8 cellular contexts compared by ENCODE assay signal in genomic region chr11:17207317-17208256, GRCh38. TPM values are rescaled to one million over a fixed set of nuclear protein-coding genes. Genes with fewer than 3 reads are reported as not detected.
DNase-seq lines count a peak whose midpoint lies in the region; ATAC-seq, FAIRE-seq and TF ChIP-seq lines count a peak whose summit lies in the region.

Gene PIK3C2A (minus strand): TSS chr11:17207986. CDS start chr11:17169741, 38,245 bp downstream.

- peak within 1 kb of the TSS; percentile 88 to 99 for H3K4me3 Mint-ChIP-seq in activated T-cell treated with anti-CD3 and anti-CD28 coated beads, Interleukin-2, amount 50 U/mL, for 72 hours

- peaks cover 10% of the 10 kb centered on the region for H3K36me3 ChIP-seq in DOHH2 (ENCODE audit: control insufficient read depth, low read length)
- 0 out of 2 replicates have a peak, but pooled peaks cover 3% of the 10 kb centered on the region for H3K36me3 ChIP-seq in GM23248 (ENCODE audit: low read depth)
- H3K36me3 ChIP-seq in Karpas-422 (ENCODE audit: insufficient read depth, low read length), result peaks cover 11% of the 10 kb centered on the region; the same call in 1 of the 2 replicates
- peaks cover 0 to 9% (median 3%) of the 10 kb centered on the region in 4 donors for H3K36me3 ChIP-seq in esophagus muscularis mucosa
- peaks cover 0 to 4% of the 10 kb centered on the region in 2 donors for H3K36me3 ChIP-seq in muscle layer of duodenum (ENCODE audit: control insufficient read depth in 1 of 2, insufficient read depth in 2 of 2, low read length in 2 of 2)

- no peak for FAIRE-seq in RCC 7860 (lab: Jason Lieb, UNC)

- peak within 1 kb of the TSS; percentile 91 for H2AFZ ChIP-seq in GM23248
- H2AFZ ChIP-seq in Karpas-422 (ENCODE audit: low read length), result peak within 1 kb of the TSS; percentile 94

- peaks cover 36% of the 10 kb centered on the region for H3K4me1 ChIP-seq in DOHH2 (ENCODE audit: control insufficient read depth, low read length)
- H3K4me1 ChIP-seq in GM23248 (ENCODE audit: insufficient read depth), result peaks cover 27% of the 10 kb centered on the region
- H3K4me1 ChIP-seq in Karpas-422 (ENCODE audit: low read length), result peaks cover 27% of the 10 kb centered on the region
- peaks cover 18 to 40% (median 32%) of the 10 kb centered on the region in 4 donors for H3K4me1 ChIP-seq in esophagus muscularis mucosa
- peaks cover 14 to 17% of the 10 kb centered on the region in 2 donors for H3K4me1 ChIP-seq in muscle layer of duodenum (ENCODE audit: control insufficient read depth in 1 of 2, insufficient read depth in 2 of 2, low read length in 2 of 2)

- intact Hi-C loops in esophagus muscularis mucosa (cut with DNase I), result loop anchor here (5.0 kb wide), 1 partner anchor 130 kb away; the partner anchor contains the start of gene RPS13

- no peaks in the 10 kb centered on the region for H3K27me3 Mint-ChIP-seq in activated T-cell treated with anti-CD3 and anti-CD28 coated beads, Interleukin-2, amount 50 U/mL, for 72 hours (ENCODE audit: low read depth)

- H3K4me1 Mint-ChIP-seq in activated T-cell treated with anti-CD3 and anti-CD28 coated beads, Interleukin-2, amount 50 U/mL, for 72 hours (ENCODE audit: low read depth), result peaks cover 42% of the 10 kb centered on the region

- H3K27ac ChIP-seq in DOHH2 (ENCODE audit: low read depth, low read length) (peak within 1 kb of the TSS; percentile 78), GM23248 (peak within 1 kb of the TSS; percentile 80), Karpas-422 (ENCODE audit: low read length) (peak within 1 kb of the TSS; percentile 82), esophagus muscularis mucosa (replicated peaks in 1 of 4) (peak within 1 kb of the TSS; percentile 94 to 98 (median 98)), muscle layer of duodenum (ENCODE audit: low read length) (peak within 1 kb of the TSS; percentile 94)

- H3K4me2 ChIP-seq in DOHH2 (ENCODE audit: low read length) (peak within 1 kb of the TSS; percentile 98), GM23248 (ENCODE audit: unreplicated experiment) (peak within 1 kb of the TSS; percentile 89), Karpas-422 (ENCODE audit: low read depth, low read length, poor library complexity, severe bottlenecking) (peak within 1 kb of the TSS; percentile 99)

- H3K9ac ChIP-seq in GM23248 (peak within 1 kb of the TSS; percentile 87), Karpas-422 (ENCODE audit: low read length) (peak within 1 kb of the TSS; percentile 95)

- H3K9me3 ChIP-seq in DOHH2 (ENCODE audit: control insufficient read depth, insufficient read depth, low read length), result no peaks in the 10 kb centered on the region
- no peaks in the 10 kb centered on the region for H3K9me3 ChIP-seq in GM23248 (ENCODE audit: low read depth)
- no peaks in the 10 kb centered on the region for H3K9me3 ChIP-seq in Karpas-422 (ENCODE audit: low read length)
- H3K9me3 ChIP-seq in esophagus muscularis mucosa, result no peaks in the 10 kb centered on the region
- no peaks in the 10 kb centered on the region for H3K9me3 ChIP-seq in muscle layer of duodenum (ENCODE audit: control insufficient read depth in 1 of 2, low read length in 2 of 2)

- in situ Hi-C loops in GM23248 (cut with MboI), result no loop called here

- H3K9me2 ChIP-seq in DOHH2 (replicated peaks; ENCODE audit: control insufficient read depth, low read length), result no peaks in the 10 kb centered on the region
- no peaks in the 10 kb centered on the region for H3K9me2 ChIP-seq in GM23248 (ENCODE audit: insufficient read depth)
- no peaks in the 10 kb centered on the region for H3K9me2 ChIP-seq in Karpas-422 (replicated peaks; ENCODE audit: insufficient read depth, low read length)

- H3K79me2 ChIP-seq in DOHH2 (ENCODE audit: control insufficient read depth, low read length), result peaks cover 62% of the 10 kb centered on the region
- peaks cover 50% of the 10 kb centered on the region for H3K79me2 ChIP-seq in GM23248 (ENCODE audit: insufficient read depth)
- peaks cover 59% of the 10 kb centered on the region for H3K79me2 ChIP-seq in Karpas-422 (ENCODE audit: low read length)

- TF ChIP-seq POLR2A in esophagus muscularis mucosa (IDR thresholded peaks at IDR 0.05; ENCODE audit: low read depth), result peak; percentile 85

- no peak for TF ChIP-seq EP300 in esophagus muscularis mucosa (IDR thresholded peaks at IDR 0.05)

- H3K9me3 Mint-ChIP-seq in activated T-cell treated with anti-CD3 and anti-CD28 coated beads, Interleukin-2, amount 50 U/mL, for 72 hours, result no peaks in the 10 kb centered on the region

- H3K27me3 ChIP-seq in DOHH2 (ENCODE audit: control insufficient read depth, low read length) (no peaks in the 10 kb centered on the region), GM23248 (replicated peaks; ENCODE audit: insufficient read depth) (no peaks in the 10 kb centered on the region), Karpas-422 (ENCODE audit: low read length) (no peaks in the 10 kb centered on the region), esophagus muscularis mucosa (no peaks in the 10 kb centered on the region), muscle layer of duodenum (ENCODE audit: low read depth, low read length) (no peaks in the 10 kb centered on the region)

- H3F3A ChIP-seq in DOHH2 (ENCODE audit: control insufficient read depth, insufficient read depth) (peaks cover 5% of the 10 kb centered on the region), GM23248 (ENCODE audit: insufficient read depth) (peaks cover 16% of the 10 kb centered on the region)

- peak within 1 kb of the TSS; percentile 97 for H3K27ac Mint-ChIP-seq in activated T-cell treated with anti-CD3 and anti-CD28 coated beads, Interleukin-2, amount 50 U/mL, for 72 hours

- ATAC-seq in activated T-cell treated with anti-CD3 and anti-CD28 coated beads, Interleukin-2, amount 50 U/mL, for 72 hours (replicated peaks in 1 of 2), result peak; percentile 98

- TF ChIP-seq CTCF in DOHH2 (IDR thresholded peaks at IDR 0.05; ENCODE audit: low read depth, low read length, poor library complexity, severe bottlenecking) (no peak), esophagus muscularis mucosa (IDR thresholded peaks at IDR 0.05) (no peak)

- peak; percentile 98 for DNase-seq in GM23248
- DNase-seq in Karpas-422, result peak; percentile 98
- peak; percentile 70 for DNase-seq in RCC 7860 (ENCODE audit: low spot score)
- peak; percentile 97 for DNase-seq in activated T-cell treated with anti-CD3 and anti-CD28 coated beads, Interleukin-2, amount 50 U/mL, for 72 hours
- DNase-seq in esophagus muscularis mucosa (ENCODE audit: extremely low spot score), result peak; percentile 99
- peak; percentile 88 to 95 for DNase-seq in stimulated activated CD8-positive, alpha-beta memory T cell treated with anti-CD3 and anti-CD28 coated beads, Interleukin-7, amount 100 ng/mL, for 4 hours (ENCODE audit: low read depth in 2 of 2)

- 1% methylated on average over 38 to 63 of the region's 72 CpGs for WGBS in GM23248 (ENCODE audit: low coverage in 1 of 2, low lambda C conversion rate in 2 of 2, missing lambda C conversion rate in 2 of 2), 2 experiments
- 2% methylated on average over 13 of the region's 72 CpGs for WGBS in esophagus muscularis mucosa

- H3K4me3 ChIP-seq in DOHH2 (ENCODE audit: low read length) (peak within 1 kb of the TSS; percentile 91), GM23248 (peak within 1 kb of the TSS; percentile 86), Karpas-422 (ENCODE audit: low read length) (peak within 1 kb of the TSS; percentile 89), esophagus muscularis mucosa (peak within 1 kb of the TSS; percentile 70 to 98 (median 90)), muscle layer of duodenum (ENCODE audit: low read depth in 1 of 2, low read length in 2 of 2) (peak within 1 kb of the TSS; percentile 83 to 91)

- peaks cover 2 to 6% of the 10 kb centered on the region in 2 donors for H3K36me3 Mint-ChIP-seq in activated T-cell treated with anti-CD3 and anti-CD28 coated beads, Interleukin-2, amount 50 U/mL, for 72 hours (ENCODE audit: insufficient read depth in 2 of 2)

- H4K20me1 ChIP-seq in DOHH2 (ENCODE audit: control insufficient read depth, insufficient read depth, low read depth, low read length), result no peaks in the 10 kb centered on the region
- no peaks in the 10 kb centered on the region for H4K20me1 ChIP-seq in GM23248 (ENCODE audit: insufficient read depth)
- peaks cover 4% of the 10 kb centered on the region; the same call in 1 of the 2 replicates for H4K20me1 ChIP-seq in Karpas-422 (ENCODE audit: insufficient read depth, low read depth, low read length)

RNA-seq across cellular contexts. Expression of gene PIK3C2A, which starts in this region (rescaled TPM):
- 25.7 and 31.8 TPM in 2 replicates for total RNA-seq in GM23248 (2014; rRNA removed; shearing (Covaris generic))
- 14.2 and 14.5 TPM in 2 replicates for polyA plus RNA-seq in GM23248 (2016; fragmentation: Nextera tagmentation; extraction: Ambion mirVana)
- 32.8 and 44.2 TPM in 2 replicates for total RNA-seq in Karpas-422 (2014; rRNA removed; shearing (Covaris generic); ENCODE audit: low replicate concordance)
- total RNA-seq in activated T-cell treated with anti-CD3 and anti-CD28 coated beads, Interleukin-2, amount 50 U/mL, for 72 hours, result 10 to 100 TPM; 23.6 to 26.6 TPM
- total RNA-seq in esophagus muscularis mucosa, result 10 to 100 TPM; 62.1 to 85.3 (median 72.7) TPM

Comparison
In these comparisons a context has a peak if more than half of its experiments do, and no peak if none do; other contexts are left out.
1. Peak in every context shown above with its lines: DNase-seq, ATAC-seq, H3K4me3 ChIP-seq and H3K27ac ChIP-seq.